In the genomic region with DNA sequence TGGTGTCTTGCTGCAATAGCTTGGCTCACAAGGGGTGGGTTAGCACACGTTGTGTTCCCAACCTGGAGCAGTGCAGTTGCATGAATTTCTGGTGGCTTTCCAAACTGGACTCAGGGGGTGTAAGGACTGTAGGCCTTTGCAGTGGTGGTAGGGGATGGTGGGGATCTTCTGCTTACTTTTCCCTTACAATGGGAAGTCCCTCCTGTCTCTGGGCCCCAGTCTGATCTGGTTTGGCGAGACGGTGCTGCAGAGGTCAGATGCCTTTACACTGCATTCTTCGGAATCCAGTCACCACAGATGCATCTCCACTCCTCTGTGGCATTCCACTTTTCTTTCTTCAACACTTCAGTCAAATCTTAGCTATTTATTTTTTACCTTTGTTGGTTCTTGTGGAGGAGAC, we compare ENCODE assay signal across 14 cellular contexts.
DNase-seq lines count a peak whose midpoint lies in the region; ATAC-seq and TF ChIP-seq lines count a peak whose summit lies in the region.
"Had no signal": no experiment of that assay in that cellular context is flagged by ENCODE, and none has a peak within 500 bp of the region (broad histone marks: within the 10 kb centered on the region; RNA-seq: fewer than 3 reads in every experiment).

No MANE protein-coding gene starts in this region.

- no peak overlapping the region for H2BK5ac ChIP-seq in mesendoderm (ENCODE audit: low read length)

- H3K23ac ChIP-seq in mesendoderm (ENCODE audit: low read length) = no peak overlapping the region

- CTCF ChIA-PET in Caco-2 (lab: Charles Lee) = interaction anchor here (0.6 kb wide), 1 partner anchor 435 kb away, joined by 3 read pairs; no protein-coding TSS in a partner anchor

- H3K27me3 Mint-ChIP-seq in Caco-2 (ENCODE audit: insufficient read depth, unreplicated experiment) = no peaks in the 10 kb centered on the region

- ATAC-seq in HG03469 (IDR thresholded peaks at IDR 0.05; ENCODE audit: unreplicated experiment) = no peak
- ATAC-seq: activated T-cell treated with anti-CD3 and anti-CD28 coated beads, Interleukin-2, amount 50 U/mL, for 4 hours had no signal

- peaks cover 11% of the 10 kb centered on the region for H3K4me1 ChIP-seq in Caco-2
- peaks cover 14% of the 10 kb centered on the region for H3K4me1 ChIP-seq in HUES64 (ENCODE audit: insufficient read depth, low read length)
- H3K4me1 ChIP-seq in esophagus muscularis mucosa = peaks cover 0 to 6% (median 0%) of the 10 kb centered on the region in 4 donors
- H3K4me1 ChIP-seq in mesendoderm (ENCODE audit: control insufficient read depth, low read depth, low read length) = no peaks in the 10 kb centered on the region
- H3K4me1 ChIP-seq: BLaER1 had no signal

- no peaks in the 10 kb centered on the region for H3K79me1 ChIP-seq in mesendoderm (ENCODE audit: low read length)

- no peak for TF ChIP-seq CTCF in Caco-2 (IDR thresholded peaks at IDR 0.05; ENCODE audit: insufficient read depth in 1 of 2, low read depth in 1 of 2, low read length in 1 of 2, severe bottlenecking in 1 of 2, unreplicated experiment in 1 of 2)
- TF ChIP-seq CTCF in esophagus muscularis mucosa (IDR thresholded peaks at IDR 0.05) = no peak

- intact Hi-C loops in Caco-2 (cut with micrococcal nuclease; ENCODE audit: unreplicated experiment) (no loop called here), esophagus muscularis mucosa (cut with DNase I) (no loop called here)

- no peak overlapping the region for H3K18ac ChIP-seq in mesendoderm (ENCODE audit: low read length)

- H3K4me3 ChIP-seq in Caco-2 (ENCODE audit: low read depth, low read length) = no peak overlapping the region
- H3K4me3 ChIP-seq in HUES64 (ENCODE audit: low read length) = no peak overlapping the region
- no peak overlapping the region for H3K4me3 ChIP-seq in esophagus muscularis mucosa
- H3K4me3 ChIP-seq in mesendoderm (ENCODE audit: low read length) = no peak overlapping the region
- H3K4me3 ChIP-seq: BLaER1, coronary artery had no signal

- H3K9me3 ChIP-seq in Caco-2 = peaks cover 9% of the 10 kb centered on the region; the same call in 1 of the 2 replicates
- peaks cover 18% of the 10 kb centered on the region; the same call in 1 of the 2 replicates for H3K9me3 ChIP-seq in HUES64 (ENCODE audit: insufficient read depth, low read depth, low read length)
- H3K9me3 ChIP-seq in esophagus muscularis mucosa = peaks cover 0 to 9% (median 3%) of the 10 kb centered on the region in 4 donors

- no peak overlapping the region for H3K9ac ChIP-seq in HUES64 (ENCODE audit: low read depth, low read length)
- H3K9ac ChIP-seq in mesendoderm (ENCODE audit: low read length) = no peak overlapping the region
- H3K9ac ChIP-seq: BLaER1 had no signal

- DNase-seq in Caco-2 (peak; percentile 32 to 61), esophagus muscularis mucosa (ENCODE audit: extremely low spot score) (peak; percentile 55), mesendoderm (peak; percentile 88), SKM-1 treated with dmso at 0.1 percent for 144 hours (lab: John Stamatoyannopoulos, UW; ENCODE audit: unreplicated experiment) (no peak), NCI-H2171 (lab: John Stamatoyannopoulos, UW) (no peak), HuH-7.5 (ENCODE audit: low spot score) (no peak)
- DNase-seq: activated CD4-positive, alpha-beta T cell treated with anti-CD3 and anti-CD28 coated beads for 4 hours; activated T-cell treated with anti-CD3 and anti-CD28 coated beads, Interleukin-2, amount 50 U/mL, for 4 hours; DMS79 treated with DMSO at 0.1 percent for 48 hours; NCI-H1694 had no signal

- peaks cover 13% of the 10 kb centered on the region for H3K9me3 Mint-ChIP-seq in Caco-2 (ENCODE audit: unreplicated experiment)

- H2AK5ac ChIP-seq in mesendoderm (ENCODE audit: low read length) = no peak overlapping the region

- H4K8ac ChIP-seq in mesendoderm (ENCODE audit: low read depth, low read length) = no peak overlapping the region

- no peaks in the 10 kb centered on the region for H3K79me2 ChIP-seq in mesendoderm (ENCODE audit: control insufficient read depth, insufficient read depth, low read length)

- H4K5ac ChIP-seq in mesendoderm (ENCODE audit: low read length) = no peak overlapping the region

- H3K27me3 ChIP-seq in Caco-2 (replicated peaks; ENCODE audit: control insufficient read depth, insufficient read depth, low read length) = no peaks in the 10 kb centered on the region
- H3K27me3 ChIP-seq in HUES64 (ENCODE audit: insufficient read depth, low read length) = no peaks in the 10 kb centered on the region
- H3K27me3 ChIP-seq in esophagus muscularis mucosa = no peaks in the 10 kb centered on the region
- H3K27me3 ChIP-seq in mesendoderm (ENCODE audit: insufficient read depth, low read length, poor library complexity) = no peaks in the 10 kb centered on the region
- H3K27me3 ChIP-seq: BLaER1 had no signal

- no peak overlapping the region for H3K4ac ChIP-seq in mesendoderm (ENCODE audit: low read depth, low read length)

- TF ChIP-seq EP300 in esophagus muscularis mucosa (IDR thresholded peaks at IDR 0.05) = no peak

- 0 out of 2 replicates have a peak overlapping the region, but pooled peaks have one; percentile 17 for H3K27ac ChIP-seq in HUES64 (ENCODE audit: low read depth, low read length)
- H3K27ac ChIP-seq in esophagus muscularis mucosa (replicated peaks in 1 of 4) = no peak overlapping the region
- H3K27ac ChIP-seq in mesendoderm (ENCODE audit: low read depth, low read length) = peak overlapping the region; percentile 36
- H3K27ac ChIP-seq: BLaER1, coronary artery had no signal

- H2BK15ac ChIP-seq in mesendoderm (replicated peaks; ENCODE audit: low read depth) = no peak overlapping the region

- no peaks in the 10 kb centered on the region for H3K36me3 Mint-ChIP-seq in Caco-2 (ENCODE audit: insufficient read depth, unreplicated experiment)

- peak overlapping the region; percentile 43 for H3K4me3 Mint-ChIP-seq in Caco-2 (ENCODE audit: unreplicated experiment)
- H3K4me3 Mint-ChIP-seq: activated T-cell treated with anti-CD3 and anti-CD28 coated beads, Interleukin-2, amount 50 U/mL, for 4 hours had no signal

- H3K4me2 ChIP-seq in mesendoderm (ENCODE audit: low read length) = no peak overlapping the region
- H3K4me2 ChIP-seq: BLaER1 had no signal

- BruUV-seq in Caco-2 (replicated peaks; lab: Mats Ljungman, UMichigan) = no TSS peak

- H3K4me1 Mint-ChIP-seq in Caco-2 (ENCODE audit: low read depth, unreplicated experiment) = peaks cover 11% of the 10 kb centered on the region

- no peak overlapping the region for H2BK120ac ChIP-seq in mesendoderm (ENCODE audit: low read depth, low read length)

- WGBS in HUES64 = 83% methylated on average over 4 of the region's 4 CpGs
- WGBS in esophagus muscularis mucosa = 58% methylated on average over 4 of the region's 4 CpGs
- WGBS in mesendoderm (ENCODE audit: extremely low coverage, insufficient coverage, low lambda C conversion rate) = no CpG with 5 or more reads among the region's 4 CpGs

- TF ChIP-seq POLR2A in esophagus muscularis mucosa (IDR thresholded peaks at IDR 0.05; ENCODE audit: low read depth) = no peak

- no peak overlapping the region for H3K56ac ChIP-seq in mesendoderm (ENCODE audit: low read length)

- no peaks in the 10 kb centered on the region for H3K36me3 ChIP-seq in Caco-2 (ENCODE audit: control insufficient read depth, insufficient read depth, low read length)
- H3K36me3 ChIP-seq in HUES64 (ENCODE audit: insufficient read depth, low read length) = no peaks in the 10 kb centered on the region
- H3K36me3 ChIP-seq in esophagus muscularis mucosa = no peaks in the 10 kb centered on the region
- H3K36me3 ChIP-seq in mesendoderm (ENCODE audit: control insufficient read depth, insufficient read depth, low read length) = no peaks in the 10 kb centered on the region
- H3K36me3 ChIP-seq: BLaER1 had no signal

- peak overlapping the region; percentile 82 for H3K27ac Mint-ChIP-seq in Caco-2 (ENCODE audit: unreplicated experiment)

- POLR2A ChIA-PET in Caco-2 (lab: Charles Lee) = no interaction called here

Comparison
In these comparisons a context has a peak if more than half of its experiments do, and no peak if none do; other contexts are left out.
1. DNase-seq: peak in Caco-2 (2 of 2), esophagus muscularis mucosa (single experiment) and mesendoderm (single experiment); none in SKM-1 treated with dmso at 0.1 percent for 144 hours (single experiment), NCI-H2171 (single experiment) and HuH-7.5 (single experiment).
2. H3K27ac ChIP-seq: peak in HUES64 (single experiment) and mesendoderm (single experiment); none in esophagus muscularis mucosa (0 of 4).